In genomic region chr1:201520046-201520575, GRCh38 we compare ENCODE assay signal across 2 cellular contexts. TPM values are rescaled to one million over a fixed set of nuclear protein-coding genes. Genes with fewer than 3 reads are reported as not detected.
"Had no signal": no experiment of that assay in that cellular context is flagged by ENCODE, and none has a peak within 500 bp of the region (broad histone marks: within the 10 kb centered on the region; RNA-seq: fewer than 3 reads in every experiment).

No MANE protein-coding gene starts in this region.

RNA-seq across cellular contexts. Expression of gene NAV1, which starts 18.8 kb away (rescaled TPM):
- total RNA-seq: HepG2 had no signal
- polyA plus RNA-seq: HepG2 had no signal

RNA-seq across cellular contexts. Expression of gene PHLDA3, which starts 51.1 kb away (rescaled TPM):
- polyA plus RNA-seq: K562 had no signal
